ENCODE assay signal across 8 cellular contexts in the genomic region with DNA sequence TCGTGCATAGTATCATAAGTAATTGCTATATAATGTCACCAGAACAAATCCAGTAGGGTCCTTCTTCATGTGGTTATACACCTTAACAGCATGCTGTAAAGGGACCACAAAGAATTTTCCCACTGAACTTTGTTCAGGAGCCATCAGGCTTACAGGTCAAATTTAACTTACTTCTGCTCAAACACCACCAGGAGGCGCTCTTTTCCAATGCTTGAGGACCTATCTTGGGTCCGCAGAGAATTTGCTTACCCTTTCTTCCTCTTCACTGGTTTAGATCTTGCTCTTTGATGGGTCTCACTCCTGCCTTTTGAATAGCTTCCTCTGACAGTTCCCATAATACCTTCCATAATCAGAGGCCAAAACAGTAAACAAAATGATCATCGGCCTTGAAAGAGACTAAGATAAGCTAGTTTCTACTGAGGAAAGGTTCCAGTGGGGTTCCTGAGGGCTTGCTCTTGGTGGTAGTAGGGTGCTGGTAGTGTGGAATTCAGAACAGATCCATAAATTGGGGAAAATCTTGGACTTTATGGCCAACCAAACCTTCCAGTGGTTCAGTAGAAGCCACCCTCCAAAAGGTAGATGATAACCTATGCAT. TPM values are rescaled to one million over a fixed set of nuclear protein-coding genes. Genes with fewer than 3 reads are reported as not detected.
A peak's percentile ranks its signal among the peaks of the same experiment; 100 is the strongest.
DNase-seq lines count a peak whose midpoint lies in the region; ATAC-seq and TF ChIP-seq lines count a peak whose summit lies in the region.

No MANE protein-coding gene starts in this region.

- no peaks in the 10 kb centered on the region; the same call in none of the 2 replicates for H4K20me1 ChIP-seq in GM23338 (replicated peaks; ENCODE audit: insufficient read depth)

- H3K36me3 ChIP-seq in GM23338 (ENCODE audit: insufficient read depth) (no peaks in the 10 kb centered on the region), endodermal cell (ENCODE audit: control insufficient read depth, insufficient read depth, low read length) (no peaks in the 10 kb centered on the region)

- no peak overlapping the region for H3K4me3 ChIP-seq in GM23338
- H3K4me3 ChIP-seq in endodermal cell (ENCODE audit: low read length) = no peak overlapping the region

- WGBS in endodermal cell (ENCODE audit: insufficient coverage in 1 of 2, insufficient read length in 1 of 2), 2 experiments = 0 to 33% methylated on average over 2 to 3 of the region's 4 CpGs

- peak; percentile 90 for ATAC-seq in GM23338
- ATAC-seq in HG02610 (IDR thresholded peaks at IDR 0.05; ENCODE audit: unreplicated experiment) = no peak

- no peaks in the 10 kb centered on the region for H3K4me1 ChIP-seq in GM23338 (ENCODE audit: insufficient read depth)
- H3K4me1 ChIP-seq in endodermal cell (ENCODE audit: control insufficient read depth, insufficient read depth, low read length) = no peaks in the 10 kb centered on the region

- no peaks in the 10 kb centered on the region for H3K27me3 ChIP-seq in GM23338 (ENCODE audit: insufficient read depth)
- H3K27me3 ChIP-seq in endodermal cell (ENCODE audit: control insufficient read depth, insufficient read depth, low read length, poor library complexity, severe bottlenecking) = no peaks in the 10 kb centered on the region

- H3K9me3 Mint-ChIP-seq in GM23338 (peaks cover 19% of the 10 kb centered on the region), endodermal cell (peaks cover 22% of the 10 kb centered on the region)
- H3K9me3 Mint-ChIP-seq in activated CD4-positive, alpha-beta T cell treated with anti-CD3 and anti-CD28 coated beads, Interleukin-2, amount 10 ng/mL, durations not matched to agents 24 days and 14 days = peaks cover 4% of the 10 kb centered on the region

- H3K4me1 Mint-ChIP-seq in GM23338 (no peaks in the 10 kb centered on the region; the same call in 2 of the 3 replicates), endodermal cell (no peaks in the 10 kb centered on the region)
- H3K4me1 Mint-ChIP-seq in activated CD4-positive, alpha-beta T cell treated with anti-CD3 and anti-CD28 coated beads, Interleukin-2, amount 10 ng/mL, durations not matched to agents 24 days and 14 days = peaks cover 3% of the 10 kb centered on the region

- DNase-seq in AG08395 (ENCODE audit: low spot score) (peak; percentile 49), GM23338 (ENCODE audit: low spot score) (peak; percentile 92), NCI-H446 treated with DMSO at 0.1 percent for 48 hours (lab: John Stamatoyannopoulos, UW) (peak; percentile 46), endodermal cell (peak; percentile 80), myocyte (ENCODE audit: low read depth) (peak; percentile 89)
- peak; percentile 88 for DNase-seq in activated CD4-positive, alpha-beta T cell treated with anti-CD3 and anti-CD28 coated beads, Interleukin-2, amount 10 ng/mL, durations not matched to agents 24 days and 14 days
- peak; percentile 9 to 73 (median 56) for DNase-seq in stimulated activated naive CD4-positive, alpha-beta T cell (lab: John Stamatoyannopoulos, UW)

- H3K36me3 Mint-ChIP-seq in GM23338 (ENCODE audit: low read depth) (peaks cover 6% of the 10 kb centered on the region; the same call in 2 of the 3 replicates), endodermal cell (ENCODE audit: low read depth) (peaks cover 2% of the 10 kb centered on the region)
- no peaks in the 10 kb centered on the region for H3K36me3 Mint-ChIP-seq in activated CD4-positive, alpha-beta T cell treated with anti-CD3 and anti-CD28 coated beads, Interleukin-2, amount 10 ng/mL, durations not matched to agents 24 days and 14 days (ENCODE audit: low read depth)

- H3K9me2 ChIP-seq in GM23338 (ENCODE audit: insufficient read depth) = no peaks in the 10 kb centered on the region

- H3K4me3 Mint-ChIP-seq in GM23338 (no peak overlapping the region), endodermal cell (no peak overlapping the region)
- no peak overlapping the region for H3K4me3 Mint-ChIP-seq in activated CD4-positive, alpha-beta T cell treated with anti-CD3 and anti-CD28 coated beads, Interleukin-2, amount 10 ng/mL, durations not matched to agents 24 days and 14 days

- H3K4me2 ChIP-seq in GM23338 = no peak overlapping the region

- no peak overlapping the region for H3K27ac ChIP-seq in GM23338 (ENCODE audit: low read depth)
- H3K27ac ChIP-seq in endodermal cell (ENCODE audit: low read depth, low read length) = no peak overlapping the region

- no peaks in the 10 kb centered on the region for H3K79me2 ChIP-seq in GM23338 (replicated peaks; ENCODE audit: insufficient read depth)

- H3K9ac ChIP-seq in endodermal cell (ENCODE audit: extremely low read depth, low read length, poor library complexity, severe bottlenecking) = no peak overlapping the region

- H3K27me3 Mint-ChIP-seq in GM23338 (ENCODE audit: insufficient read depth, low read depth, poor library complexity) (no peaks in the 10 kb centered on the region), endodermal cell (ENCODE audit: insufficient read depth) (peaks cover 10% of the 10 kb centered on the region)
- H3K27me3 Mint-ChIP-seq in activated CD4-positive, alpha-beta T cell treated with anti-CD3 and anti-CD28 coated beads, Interleukin-2, amount 10 ng/mL, durations not matched to agents 24 days and 14 days = no peaks in the 10 kb centered on the region

- intact Hi-C loops in activated CD4-positive, alpha-beta T cell treated with anti-CD3 and anti-CD28 coated beads, Interleukin-2, amount 10 ng/mL, durations not matched to agents 24 days and 14 days (cut with micrococcal nuclease) = loop anchor here (1.0 kb wide), 1 partner anchor 73 kb away; no protein-coding TSS in a partner anchor

- H2AFZ ChIP-seq in GM23338 = no peak overlapping the region

- H3F3A ChIP-seq in GM23338 (replicated peaks; ENCODE audit: low read depth) = no peaks in the 10 kb centered on the region

- H3K9me3 ChIP-seq in endodermal cell (ENCODE audit: control insufficient read depth, low read length) = peaks cover 11% of the 10 kb centered on the region

- H3K27ac Mint-ChIP-seq in GM23338 (no peak overlapping the region), endodermal cell (no peak overlapping the region)
- H3K27ac Mint-ChIP-seq in activated CD4-positive, alpha-beta T cell treated with anti-CD3 and anti-CD28 coated beads, Interleukin-2, amount 10 ng/mL, durations not matched to agents 24 days and 14 days = no peak overlapping the region

- TF ChIP-seq CTCF in GM23338 (conservative IDR thresholded peaks at IDR 0.05; ENCODE audit: low read depth in 2 of 2) (peak; percentile 87 to 88), endodermal cell (conservative IDR thresholded peaks at IDR 0.05) (peak; percentile 91)

TF ChIP-seq in GM23338, 12 proteins besides CTCF, POLR2A, EP300 and RAD21 (continues in another document):
- TF ChIP-seq EZH2phosphoT487 (IDR thresholded peaks at IDR 0.05; ENCODE audit: unreplicated experiment) = no peak

RNA-seq across cellular contexts. Expression of a gene that starts 37.4 kb away (rescaled TPM):
- total RNA-seq in GM23338 (2014; rRNA removed; shearing (Covaris generic)) = 0.28 TPM in 1 of 2 replicates, not detected in the other
- polyA plus RNA-seq in GM23338 (2016; fragmentation: Nextera tagmentation; extraction: Ambion mirVana) = not detected in 2 replicates
- 0.24 and 0.40 TPM in 2 replicates for total RNA-seq in activated CD4-positive, alpha-beta T cell treated with anti-CD3 and anti-CD28 coated beads, Interleukin-2, amount 10 ng/mL, durations not matched to agents 24 days and 14 days
- total RNA-seq in endodermal cell (under 1 TPM in 1 of 2 donors, not detected in 1; 0.75 TPM), myocyte (0.24 and 0.26 TPM in 2 replicates)
- not detected for polyA plus RNA-seq in endodermal cell (2013, experiment 1 of 2)
- 0.33 TPM for polyA plus RNA-seq in endodermal cell (2013, experiment 2 of 2)
- 0.54 TPM for polyA plus RNA-seq in myocyte (2012)

RNA-seq across cellular contexts. Expression of a gene that starts 37.9 kb away (rescaled TPM):
- total RNA-seq in GM23338 (2014; rRNA removed; shearing (Covaris generic)) = 24.8 and 27.4 TPM in 2 replicates
- polyA plus RNA-seq in GM23338 (2016; fragmentation: Nextera tagmentation; extraction: Ambion mirVana) = 13.9 and 16.6 TPM in 2 replicates
- 14.4 and 15.2 TPM in 2 replicates for total RNA-seq in activated CD4-positive, alpha-beta T cell treated with anti-CD3 and anti-CD28 coated beads, Interleukin-2, amount 10 ng/mL, durations not matched to agents 24 days and 14 days
- total RNA-seq in endodermal cell = 10 to 100 TPM; 24.1 to 27.4 TPM
- 32.4 TPM for polyA plus RNA-seq in endodermal cell (2013, experiment 1 of 2)
- 26.9 TPM for polyA plus RNA-seq in endodermal cell (2013, experiment 2 of 2)
- total RNA-seq in myocyte = 41.8 and 45.9 TPM in 2 replicates
- polyA plus RNA-seq in myocyte (2012) = 20.7 TPM
